Comparison of ENCODE assay signal across 12 cellular contexts in genomic region chr20:33042430-33042829, GRCh38. TPM values are rescaled to one million over a fixed set of nuclear protein-coding genes. Genes with fewer than 3 reads are reported as not detected.
"Had no signal": no experiment of that assay in that cellular context is flagged by ENCODE, and none has a peak within 500 bp of the region (broad histone marks: within the 10 kb centered on the region; RNA-seq: fewer than 3 reads in every experiment).

No MANE protein-coding gene starts in this region.

- H3K27ac ChIP-seq: GM23248 had no signal

- H3K36me3 ChIP-seq: HAP-1 had no signal

- H3K4me2 ChIP-seq: GM23338 had no signal

- FAIRE-seq: H1, H54 had no signal

- DNase-seq: GM23248, GOT3, H7, H9, HCEC 1CT, HFFc6 had no signal

- ATAC-seq: GM23338, HCT116 had no signal

- H3K9ac ChIP-seq: GM23248 had no signal

- H2AFZ ChIP-seq: GM23248, GM23338 had no signal

- H3K4me3 ChIP-seq: GM23248, GM23338, HAP-1 had no signal

- H3K9me3 ChIP-seq: HAP-1 had no signal

- H3K4me1 ChIP-seq: HAP-1 had no signal

RNA-seq across cellular contexts. Expression of gene BPIFB6, which starts 11.0 kb away (rescaled TPM):
- total RNA-seq: GM23248, GM23338, H1, H4, H7, H9, HFFc6 had no signal
- polyA plus RNA-seq: GM23248, GM23338, H1 had no signal

RNA-seq across cellular contexts. Expression of gene BPIFB3, which starts 11.3 kb away (rescaled TPM):
- total RNA-seq: GM23248, GM23338, H1, H4, H7, H9, HFFc6 had no signal
- polyA plus RNA-seq: GM23248, GM23338, H1 had no signal

RNA-seq across cellular contexts. Expression of gene BPIFB2, which starts 34.9 kb away (rescaled TPM):
- total RNA-seq: GM23248, GM23338, H1, H4, H7, H9, HFFc6 had no signal
- polyA plus RNA-seq: GM23248, GM23338, H1 had no signal

RNA-seq across cellular contexts. Expression of gene BPIFB4, which starts 37.0 kb away (rescaled TPM):
- total RNA-seq: GM23248, GM23338, H1, H4, H7, H9, HFFc6 had no signal
- polyA plus RNA-seq: GM23248, GM23338, H1 had no signal

RNA-seq across cellular contexts. Expression of gene SUN5, which starts 38.2 kb away (rescaled TPM):
- total RNA-seq: GM23248, GM23338, H1, H4, H7, H9, HFFc6 had no signal
- polyA plus RNA-seq: GM23248, GM23338, H1 had no signal
